8 cellular contexts compared by ENCODE assay signal in genomic region chr19:1259873-1260748, GRCh38. TPM values are rescaled to one million over a fixed set of nuclear protein-coding genes. Genes with fewer than 3 reads are reported as not detected.
DNase-seq lines count a peak whose midpoint lies in the region; ATAC-seq lines count a peak whose summit lies in the region.

No MANE protein-coding gene starts in this region.

- no peaks in the 10 kb centered on the region for H3K27me3 ChIP-seq in iPS-15b (ENCODE audit: control insufficient read depth, insufficient read depth, low read length)

- peak overlapping the region; percentile 50 for H3K4me3 ChIP-seq in Jurkat, Clone E6-1 (ENCODE audit: low read length)
- H3K4me3 ChIP-seq in iPS-15b (ENCODE audit: low read depth, low read length): peak overlapping the region; percentile 32

- H3K9me3 Mint-ChIP-seq in activated CD8-positive, alpha-beta memory T cell treated with anti-CD3 and anti-CD28 coated beads, Interleukin-2, amount 10 ng/mL, durations not matched to agents 7 days and 5 days (ENCODE audit: low read depth): no peaks in the 10 kb centered on the region
- H3K9me3 Mint-ChIP-seq in activated naive CD4-positive, alpha-beta T cell treated with anti-CD3 and anti-CD28 coated beads, Interleukin-2, amount 10 ng/mL, durations not matched to agents 7 days and 5 days: no peaks in the 10 kb centered on the region

- DNase-seq in activated CD8-positive, alpha-beta memory T cell treated with anti-CD3 and anti-CD28 coated beads, Interleukin-2, amount 10 ng/mL, durations not matched to agents 7 days and 5 days: peak; percentile 77
- DNase-seq in activated CD8-positive, alpha-beta memory T cell treated with anti-CD3 and anti-CD28 coated beads for 24 hours: no peak
- no peak for DNase-seq in Jurkat, Clone E6-1 (ENCODE audit: low read depth, low spot score)
- DNase-seq in activated naive CD4-positive, alpha-beta T cell treated with anti-CD3 and anti-CD28 coated beads, Interleukin-2, amount 10 ng/mL, durations not matched to agents 7 days and 5 days: peak; percentile 72
- DNase-seq in stimulated activated CD4-positive, alpha-beta T cell treated with anti-CD3 and anti-CD28 coated beads, Interleukin-4, amount 100 ng/mL, for 24 hours: peak; percentile 50
- DNase-seq in NCI-H187 treated with DMSO at 0.1 percent for 48 hours (lab: John Stamatoyannopoulos, UW) (no peak), NCI-H1436 (lab: John Stamatoyannopoulos, UW) (no peak)

- H3K4me3 Mint-ChIP-seq in activated CD8-positive, alpha-beta memory T cell treated with anti-CD3 and anti-CD28 coated beads, Interleukin-2, amount 10 ng/mL, durations not matched to agents 7 days and 5 days: peak overlapping the region; percentile 96
- peak overlapping the region; percentile 94 for H3K4me3 Mint-ChIP-seq in activated naive CD4-positive, alpha-beta T cell treated with anti-CD3 and anti-CD28 coated beads, Interleukin-2, amount 10 ng/mL, durations not matched to agents 7 days and 5 days

- ATAC-seq in activated CD8-positive, alpha-beta memory T cell treated with anti-CD3 and anti-CD28 coated beads, Interleukin-2, amount 10 ng/mL, durations not matched to agents 7 days and 5 days: peak; percentile 18

- H3K9ac ChIP-seq in iPS-15b (ENCODE audit: low read depth, low read length): no peak overlapping the region

- peaks cover 29% of the 10 kb centered on the region for H3K36me3 ChIP-seq in iPS-15b (ENCODE audit: control insufficient read depth, insufficient read depth, low read length)

- H3K9me3 ChIP-seq in iPS-15b (ENCODE audit: control insufficient read depth, insufficient read depth, low read length): no peaks in the 10 kb centered on the region

- peak overlapping the region; percentile 95 for H3K27ac Mint-ChIP-seq in activated CD8-positive, alpha-beta memory T cell treated with anti-CD3 and anti-CD28 coated beads, Interleukin-2, amount 10 ng/mL, durations not matched to agents 7 days and 5 days
- peak overlapping the region; percentile 98 for H3K27ac Mint-ChIP-seq in activated naive CD4-positive, alpha-beta T cell treated with anti-CD3 and anti-CD28 coated beads, Interleukin-2, amount 10 ng/mL, durations not matched to agents 7 days and 5 days

- CTCF ChIA-PET in activated CD8-positive, alpha-beta memory T cell treated with anti-CD3 and anti-CD28 coated beads, Interleukin-2, amount 10 ng/mL, durations not matched to agents 7 days and 5 days (lab: Charles Lee): interaction anchor here (0.6 to 17.8 kb wide), 5 partner anchors 9 to 163 kb away, joined by 3 to 723 read pairs (median 4); partner anchors contain the start of genes ATP5F1D, CBARP, CIRBP and FAM174C
- CTCF ChIA-PET in activated naive CD4-positive, alpha-beta T cell treated with anti-CD3 and anti-CD28 coated beads, Interleukin-2, amount 10 ng/mL, durations not matched to agents 7 days and 5 days (lab: Charles Lee): no interaction called here

- H3K4me1 Mint-ChIP-seq in activated CD8-positive, alpha-beta memory T cell treated with anti-CD3 and anti-CD28 coated beads, Interleukin-2, amount 10 ng/mL, durations not matched to agents 7 days and 5 days: peaks cover 48% of the 10 kb centered on the region
- peaks cover 61% of the 10 kb centered on the region for H3K4me1 Mint-ChIP-seq in activated naive CD4-positive, alpha-beta T cell treated with anti-CD3 and anti-CD28 coated beads, Interleukin-2, amount 10 ng/mL, durations not matched to agents 7 days and 5 days

- H3K27me3 Mint-ChIP-seq in activated CD8-positive, alpha-beta memory T cell treated with anti-CD3 and anti-CD28 coated beads, Interleukin-2, amount 10 ng/mL, durations not matched to agents 7 days and 5 days: no peaks in the 10 kb centered on the region
- no peaks in the 10 kb centered on the region for H3K27me3 Mint-ChIP-seq in activated naive CD4-positive, alpha-beta T cell treated with anti-CD3 and anti-CD28 coated beads, Interleukin-2, amount 10 ng/mL, durations not matched to agents 7 days and 5 days

- H3K36me3 Mint-ChIP-seq in activated CD8-positive, alpha-beta memory T cell treated with anti-CD3 and anti-CD28 coated beads, Interleukin-2, amount 10 ng/mL, durations not matched to agents 7 days and 5 days: peaks cover 11% of the 10 kb centered on the region
- peaks cover 22% of the 10 kb centered on the region for H3K36me3 Mint-ChIP-seq in activated naive CD4-positive, alpha-beta T cell treated with anti-CD3 and anti-CD28 coated beads, Interleukin-2, amount 10 ng/mL, durations not matched to agents 7 days and 5 days

- H3K4me1 ChIP-seq in iPS-15b (ENCODE audit: control insufficient read depth, insufficient read depth, low read length): peaks cover 12% of the 10 kb centered on the region

RNA-seq across cellular contexts. Expression of gene CIRBP, which starts 9.0 kb away (rescaled TPM):
- 100 to 1,000 TPM; 189 to 210 TPM for total RNA-seq in activated CD8-positive, alpha-beta memory T cell treated with anti-CD3 and anti-CD28 coated beads, Interleukin-2, amount 10 ng/mL, durations not matched to agents 7 days and 5 days
- 253 TPM for polyA plus RNA-seq in Jurkat, Clone E6-1 (2012; ENCODE audit: insufficient read depth, insufficient read length)

RNA-seq across cellular contexts. Expression of gene MIDN, which starts 11.7 kb away (rescaled TPM):
- total RNA-seq in activated CD8-positive, alpha-beta memory T cell treated with anti-CD3 and anti-CD28 coated beads, Interleukin-2, amount 10 ng/mL, durations not matched to agents 7 days and 5 days: 10 to 100 TPM; 73.3 to 88.6 TPM
- polyA plus RNA-seq in Jurkat, Clone E6-1 (2012; ENCODE audit: insufficient read depth, insufficient read length): 29.9 TPM

RNA-seq across cellular contexts. Expression of gene FAM174C, which starts 15.2 kb away (rescaled TPM):
- total RNA-seq in activated CD8-positive, alpha-beta memory T cell treated with anti-CD3 and anti-CD28 coated beads, Interleukin-2, amount 10 ng/mL, durations not matched to agents 7 days and 5 days: 10 to 100 TPM; 54.7 to 60.3 TPM
- 79.3 TPM for polyA plus RNA-seq in Jurkat, Clone E6-1 (2012; ENCODE audit: insufficient read depth, insufficient read length)

RNA-seq across cellular contexts. Expression of gene ATP5F1D, which starts 18.6 kb away (rescaled TPM):
- 100 to 1,000 TPM; 190 to 221 TPM for total RNA-seq in activated CD8-positive, alpha-beta memory T cell treated with anti-CD3 and anti-CD28 coated beads, Interleukin-2, amount 10 ng/mL, durations not matched to agents 7 days and 5 days
- 286 TPM for polyA plus RNA-seq in Jurkat, Clone E6-1 (2012; ENCODE audit: insufficient read depth, insufficient read length)

RNA-seq across cellular contexts. Expression of gene CBARP, which starts 22.3 kb away (rescaled TPM):
- total RNA-seq in activated CD8-positive, alpha-beta memory T cell treated with anti-CD3 and anti-CD28 coated beads, Interleukin-2, amount 10 ng/mL, durations not matched to agents 7 days and 5 days: under 1 TPM; 0.29 to 0.52 TPM
- 4.2 TPM for polyA plus RNA-seq in Jurkat, Clone E6-1 (2012; ENCODE audit: insufficient read depth, insufficient read length)

Comparison
In these comparisons a context has a peak if more than half of its experiments do, and no peak if none do; other contexts are left out.
1. DNase-seq: peak in activated CD8-positive, alpha-beta memory T cell treated with anti-CD3 and anti-CD28 coated beads, Interleukin-2, amount 10 ng/mL, durations not matched to agents 7 days and 5 days (single experiment), activated naive CD4-positive, alpha-beta T cell treated with anti-CD3 and anti-CD28 coated beads, Interleukin-2, amount 10 ng/mL, durations not matched to agents 7 days and 5 days (single experiment) and stimulated activated CD4-positive, alpha-beta T cell treated with anti-CD3 and anti-CD28 coated beads, Interleukin-4, amount 100 ng/mL, for 24 hours (single experiment); none in activated CD8-positive, alpha-beta memory T cell treated with anti-CD3 and anti-CD28 coated beads for 24 hours (single experiment), Jurkat, Clone E6-1 (single experiment), NCI-H187 treated with DMSO at 0.1 percent for 48 hours (single experiment) and NCI-H1436 (single experiment).